20 cellular contexts compared by ENCODE assay signal in the genomic region with DNA sequence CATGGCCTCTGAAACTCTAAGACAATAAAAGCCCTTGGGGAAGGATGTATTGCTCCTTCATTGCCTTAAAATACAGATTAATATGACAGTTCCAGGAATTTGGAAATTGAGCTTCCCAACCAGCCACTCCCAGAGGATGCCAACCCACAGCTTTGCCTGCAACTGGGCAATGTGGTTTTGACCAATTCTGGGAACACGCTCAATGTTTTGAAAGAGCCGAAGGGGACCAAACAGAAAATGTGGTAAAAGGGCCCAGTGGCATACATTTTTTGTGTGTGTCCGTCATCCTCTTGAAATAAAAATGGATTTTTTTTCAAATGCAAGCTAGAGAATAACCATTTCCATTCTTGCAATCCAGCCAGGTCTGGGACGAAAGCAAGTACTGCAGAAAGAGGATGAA.
"Had no signal": no experiment of that assay in that cellular context is flagged by ENCODE, and none has a peak within 500 bp of the region (broad histone marks: within the 10 kb centered on the region; RNA-seq: fewer than 3 reads in every experiment).

No MANE protein-coding gene starts in this region.

- H3K27ac ChIP-seq: cardiac muscle cell, foreskin keratinocyte, thoracic aorta, upper lobe of right lung had no signal

- H3K4me3 ChIP-seq: cardiac muscle cell, thoracic aorta, upper lobe of right lung had no signal

- H3K27me3 ChIP-seq: cardiac muscle cell, foreskin keratinocyte, upper lobe of right lung had no signal

- H3K9me3 Mint-ChIP-seq: activated T-helper 17 cell treated with anti-CD3 and anti-CD28 coated beads, Interleukin-2, amount 50 U/mL, for 72 hours; T-cell had no signal

- H3K36me3 Mint-ChIP-seq: natural killer cell treated with Interleukin-12 subunit alpha and Interleukin-12 subunit beta and Interleukin-15 and Interleukin-18, amount 100 ng/mL, for 72 hours; T-cell had no signal

- H3K27ac Mint-ChIP-seq: activated naive CD8-positive, alpha-beta T cell treated with anti-CD3 and anti-CD28 coated beads, Interleukin-2, amount 50 U/mL, for 24 hours; natural killer cell treated with Interleukin-12 subunit alpha and Interleukin-12 subunit beta and Interleukin-15 and Interleukin-18, amount 100 ng/mL, for 72 hours; progenitor cell of endocrine pancreas; T-cell had no signal

- ATAC-seq: activated CD4-positive, CD25-positive, alpha-beta regulatory T cell treated with anti-CD3 and anti-CD28 coated beads, Interleukin-2, amount 50 U/mL, for 24 hours; activated naive CD8-positive, alpha-beta T cell treated with anti-CD3 and anti-CD28 coated beads, Interleukin-2, amount 50 U/mL, for 24 hours; foreskin keratinocyte; left ventricle myocardium superior; natural killer cell treated with Interleukin-12 subunit alpha and Interleukin-12 subunit beta and Interleukin-15 and Interleukin-18, amount 100 ng/mL, for 72 hours; right cardiac atrium; stimulated activated naive CD8-positive, alpha-beta T cell treated with anti-CD3 and anti-CD28 coated beads, Interleukin-15, Interleukin-2, amounts not matched to agents 100 U/mL and 50 U/mL, for 24 hours; T-cell; upper lobe of right lung had no signal

- H3K36me3 ChIP-seq: cardiac muscle cell, thoracic aorta, upper lobe of right lung had no signal

- H3K9me3 ChIP-seq: thoracic aorta, upper lobe of right lung had no signal

- H3K4me3 Mint-ChIP-seq: activated naive CD8-positive, alpha-beta T cell treated with anti-CD3 and anti-CD28 coated beads, Interleukin-2, amount 50 U/mL, for 24 hours; activated T-helper 17 cell treated with anti-CD3 and anti-CD28 coated beads, Interleukin-2, amount 50 U/mL, for 72 hours; natural killer cell treated with Interleukin-12 subunit alpha and Interleukin-12 subunit beta and Interleukin-15 and Interleukin-18, amount 100 ng/mL, for 72 hours; T-cell had no signal

- H3K4me1 Mint-ChIP-seq: T-cell had no signal

- H3K4me1 ChIP-seq: upper lobe of right lung had no signal

- DNase-seq: activated CD4-positive, alpha-beta T cell treated with anti-CD3 and anti-CD28 coated beads, Interleukin-2, amount 50 U/mL, for 48 hours; activated naive CD4-positive, alpha-beta T cell treated with Interleukin-2 at 50 U/mL for 16 hours; activated naive CD8-positive, alpha-beta T cell treated with anti-CD3 and anti-CD28 coated beads, Interleukin-2, amount 50 U/mL, for 24 hours; foreskin keratinocyte; glutamatergic neuron; kidney glomerular epithelial cell; left ventricle myocardium superior; mesenchymal stem cell; occipital lobe; right cardiac atrium; stimulated activated naive CD8-positive, alpha-beta T cell treated with anti-CD3 and anti-CD28 coated beads, Interleukin-15, Interleukin-2, amounts not matched to agents 100 U/mL and 50 U/mL, for 24 hours; T-cell; T-helper 9 cell; upper lobe of right lung had no signal

- H3K27me3 Mint-ChIP-seq: activated naive CD8-positive, alpha-beta T cell treated with anti-CD3 and anti-CD28 coated beads, Interleukin-2, amount 50 U/mL, for 24 hours; activated T-helper 17 cell treated with anti-CD3 and anti-CD28 coated beads, Interleukin-2, amount 50 U/mL, for 72 hours; natural killer cell treated with Interleukin-12 subunit alpha and Interleukin-12 subunit beta and Interleukin-15 and Interleukin-18, amount 100 ng/mL, for 72 hours; progenitor cell of endocrine pancreas; T-cell had no signal
